In the genomic region with DNA sequence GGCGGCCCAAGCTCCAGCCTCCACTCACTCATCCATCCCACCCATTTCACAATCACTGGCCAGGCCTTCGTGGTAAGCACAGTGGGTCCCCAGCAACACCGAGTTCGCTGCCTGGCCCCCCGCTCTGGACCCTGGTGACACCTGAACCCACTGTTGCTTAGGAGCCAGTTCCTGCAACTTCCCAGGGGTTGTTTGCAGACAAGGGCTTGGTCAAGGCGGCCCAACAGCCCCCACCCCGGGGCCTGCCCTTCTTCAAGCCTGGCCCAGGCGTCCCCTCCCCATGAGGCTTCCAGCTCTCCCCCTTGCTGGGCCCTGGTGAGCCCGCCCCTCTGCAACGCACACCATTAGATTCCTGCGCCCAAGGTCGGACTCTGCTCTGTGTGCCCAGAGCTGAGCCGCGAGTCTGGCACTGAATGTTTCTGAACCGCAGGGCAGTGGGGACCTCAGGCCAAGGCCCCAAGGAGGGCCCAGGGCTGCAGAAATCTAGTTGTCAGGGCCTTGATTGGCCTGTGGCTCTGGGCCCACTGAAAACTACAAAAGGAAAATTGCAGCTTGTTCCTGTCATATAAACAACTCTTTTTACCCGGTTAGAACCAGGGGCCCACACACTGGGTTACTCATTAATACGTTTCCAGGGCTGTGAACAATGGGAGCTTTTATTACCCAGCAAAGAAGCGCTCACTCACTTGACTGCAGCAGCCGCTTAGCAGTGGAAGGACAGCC, we compare ENCODE assay signal across 1 cellular context.
TF ChIP-seq lines count a peak whose summit lies in the region.

No MANE protein-coding gene starts in this region.

TF ChIP-seq in HEK293, 187 proteins besides CTCF, POLR2A, EP300 and RAD21 (continued from another document):
- no peak for TF ChIP-seq PBX3 (CRISPR knock-in tag; IDR thresholded peaks at IDR 0.05)
- TF ChIP-seq ZBTB20 (tag by site-specific recombination; IDR thresholded peaks at IDR 0.05): peak; percentile 37; the same call in 1 of the 2 replicates
- TF ChIP-seq ZNF335 (tag by site-specific recombination; conservative IDR thresholded peaks at IDR 0.05): peak; percentile 83
TF ChIP-seq in HEK293: peak in this region for 4.
